In genomic region chr11:103210543-103210942, GRCh38 we compare ENCODE assay signal across 20 cellular contexts.
DNase-seq lines count a peak whose midpoint lies in the region; ATAC-seq, FAIRE-seq and TF ChIP-seq lines count a peak whose summit lies in the region.
"Had no signal": no experiment of that assay in that cellular context is flagged by ENCODE, and none has a peak within 500 bp of the region (broad histone marks: within the 10 kb centered on the region; RNA-seq: fewer than 3 reads in every experiment).

No MANE protein-coding gene starts in this region.

- no peaks in the 10 kb centered on the region for H3K36me3 Mint-ChIP-seq in astrocyte (ENCODE audit: low read depth, unreplicated experiment)
- H3K36me3 Mint-ChIP-seq in natural killer cell = no peaks in the 10 kb centered on the region
- no peaks in the 10 kb centered on the region for H3K36me3 Mint-ChIP-seq in activated naive CD4-positive, alpha-beta T cell treated with anti-CD3 and anti-CD28 coated beads for 36 hours (ENCODE audit: low read depth)
- H3K36me3 Mint-ChIP-seq: IgD-negative memory B cell had no signal

- peak; percentile 24 for DNase-seq in LHCN-M2 (ENCODE audit: low read depth)
- DNase-seq in astrocyte (ENCODE audit: low read depth) = no peak
- peak; percentile 8 for DNase-seq in epithelial cell of prostate (ENCODE audit: low read depth, low spot score)
- no peak for DNase-seq in natural killer cell
- no peak for DNase-seq in activated naive CD4-positive, alpha-beta T cell treated with anti-CD3 and anti-CD28 coated beads for 36 hours
- DNase-seq: ACHN; AML-193; Caco-2; CD4-positive, alpha-beta T cell; H7; HFFc6 had no signal

- no peak for TF ChIP-seq CTCF in astrocyte (IDR thresholded peaks at IDR 0.05; ENCODE audit: insufficient read depth, low read depth, low read length)
- TF ChIP-seq CTCF in natural killer cell (IDR thresholded peaks at IDR 0.05) = no peak

- H3K9me3 ChIP-seq in astrocyte (ENCODE audit: insufficient read depth, low read depth, low read length) = no peaks in the 10 kb centered on the region
- H3K9me3 ChIP-seq: Caco-2 had no signal

- peak overlapping the region; percentile 17 for H3K4me3 Mint-ChIP-seq in astrocyte (ENCODE audit: unreplicated experiment)
- H3K4me3 Mint-ChIP-seq in natural killer cell = no peak overlapping the region
- no peak overlapping the region for H3K4me3 Mint-ChIP-seq in activated naive CD4-positive, alpha-beta T cell treated with anti-CD3 and anti-CD28 coated beads for 36 hours
- H3K4me3 Mint-ChIP-seq: CD4-positive, alpha-beta T cell; GM23338; HFFc6; IgD-negative memory B cell had no signal

- H2AFZ ChIP-seq in astrocyte (ENCODE audit: low read depth, low read length) = no peak overlapping the region
- H2AFZ ChIP-seq: GM23338 had no signal

- H4K20me1 ChIP-seq in astrocyte (ENCODE audit: insufficient read depth, low read length) = no peaks in the 10 kb centered on the region

- no peak for FAIRE-seq in astrocyte (lab: Jason Lieb, UNC)
- FAIRE-seq: A204.1, D721Med, GM12891, HTR-8/SVneo had no signal

- H3K9me3 Mint-ChIP-seq in astrocyte (ENCODE audit: unreplicated experiment) (no peaks in the 10 kb centered on the region), natural killer cell (no peaks in the 10 kb centered on the region)
- H3K9me3 Mint-ChIP-seq in activated naive CD4-positive, alpha-beta T cell treated with anti-CD3 and anti-CD28 coated beads for 36 hours = no peaks in the 10 kb centered on the region
- H3K9me3 Mint-ChIP-seq: CD4-positive, alpha-beta T cell; GM23338; HFFc6; IgD-negative memory B cell had no signal

- H3K9ac ChIP-seq in astrocyte (ENCODE audit: low read length) = no peak overlapping the region

- H3K27me3 Mint-ChIP-seq in astrocyte (ENCODE audit: low read depth, unreplicated experiment) (no peaks in the 10 kb centered on the region), natural killer cell (ENCODE audit: low read depth in 2 of 2) (no peaks in the 10 kb centered on the region)
- no peaks in the 10 kb centered on the region for H3K27me3 Mint-ChIP-seq in activated naive CD4-positive, alpha-beta T cell treated with anti-CD3 and anti-CD28 coated beads for 36 hours (ENCODE audit: low read depth)
- H3K27me3 Mint-ChIP-seq: CD4-positive, alpha-beta T cell; IgD-negative memory B cell had no signal

- H3K27ac ChIP-seq in astrocyte (ENCODE audit: low read depth, low read length) (no peak overlapping the region), epithelial cell of prostate (no peak overlapping the region)
- H3K27ac ChIP-seq: C4-2B had no signal

- CTCF ChIA-PET in activated naive CD4-positive, alpha-beta T cell treated with anti-CD3 and anti-CD28 coated beads for 36 hours (lab: Charles Lee) = interaction anchor here (1.1 kb wide), 1 partner anchor 9 kb away, joined by 3 read pairs; no protein-coding TSS in a partner anchor

- H3K4me1 Mint-ChIP-seq in astrocyte (ENCODE audit: low read depth, unreplicated experiment) = peaks cover 10% of the 10 kb centered on the region
- no peaks in the 10 kb centered on the region for H3K4me1 Mint-ChIP-seq in natural killer cell
- no peaks in the 10 kb centered on the region for H3K4me1 Mint-ChIP-seq in activated naive CD4-positive, alpha-beta T cell treated with anti-CD3 and anti-CD28 coated beads for 36 hours (ENCODE audit: low read depth)
- H3K4me1 Mint-ChIP-seq: GM23338 had no signal

- H3K27ac Mint-ChIP-seq in astrocyte (ENCODE audit: unreplicated experiment) (peak overlapping the region; percentile 11), natural killer cell (no peak overlapping the region)
- H3K27ac Mint-ChIP-seq in activated naive CD4-positive, alpha-beta T cell treated with anti-CD3 and anti-CD28 coated beads for 36 hours = no peak overlapping the region
- H3K27ac Mint-ChIP-seq: CD4-positive, alpha-beta T cell; GM23338; HFFc6; IgD-negative memory B cell had no signal

- H3K36me3 ChIP-seq in astrocyte (ENCODE audit: insufficient read depth, low read length) = no peaks in the 10 kb centered on the region

- H3K4me1 ChIP-seq in astrocyte (ENCODE audit: insufficient read depth, low read length) = no peaks in the 10 kb centered on the region
- H3K4me1 ChIP-seq: Caco-2 had no signal

- no peaks in the 10 kb centered on the region for H3K79me2 ChIP-seq in astrocyte (ENCODE audit: insufficient read depth, low read length)

- no peak for ATAC-seq in natural killer cell
- no peak for ATAC-seq in GM21825 (IDR thresholded peaks at IDR 0.05; ENCODE audit: unreplicated experiment)
- ATAC-seq: GM23338, HCT116 had no signal

- no peaks in the 10 kb centered on the region for H3K27me3 ChIP-seq in astrocyte (ENCODE audit: insufficient read depth, low read length)

- no peak overlapping the region for H3K4me3 ChIP-seq in astrocyte (ENCODE audit: insufficient read depth, low read depth, low read length)
- H3K4me3 ChIP-seq: GM23338 had no signal

- intact Hi-C loops in natural killer cell (cut with micrococcal nuclease) = no loop called here
- intact Hi-C loops in activated naive CD4-positive, alpha-beta T cell treated with anti-CD3 and anti-CD28 coated beads for 36 hours (cut with micrococcal nuclease) = no loop called here

- H3K4me2 ChIP-seq in astrocyte (ENCODE audit: low read length) = no peak overlapping the region
- H3K4me2 ChIP-seq: GM23338 had no signal

Comparison
In these comparisons a context has a peak if more than half of its experiments do, and no peak if none do; other contexts are left out.
1. DNase-seq: peak in LHCN-M2 (single experiment) and epithelial cell of prostate (single experiment); none in astrocyte (single experiment), natural killer cell (single experiment) and activated naive CD4-positive, alpha-beta T cell treated with anti-CD3 and anti-CD28 coated beads for 36 hours (single experiment).